12 cellular contexts compared by ENCODE assay signal in the genomic region with DNA sequence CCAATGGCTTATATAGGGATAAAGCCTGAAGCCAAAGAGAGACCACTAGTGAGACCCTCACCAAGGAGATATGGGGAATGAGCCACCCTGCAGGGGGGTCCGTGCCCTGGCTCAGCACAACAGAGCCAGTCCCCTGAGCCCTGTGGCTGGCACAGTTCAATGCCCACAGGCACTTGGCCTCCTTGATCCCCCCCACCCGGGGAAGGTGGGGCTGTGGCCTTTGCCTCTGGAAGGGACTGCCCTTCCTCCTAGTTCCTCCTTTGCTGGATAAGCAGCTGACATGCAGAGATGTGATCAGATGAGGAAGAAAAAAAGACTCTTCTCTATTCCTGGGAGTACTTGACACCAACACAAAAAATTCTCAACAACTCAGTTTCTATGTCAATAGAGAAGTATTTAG. TPM values are rescaled to one million over a fixed set of nuclear protein-coding genes. Genes with fewer than 3 reads are reported as not detected.
DNase-seq lines count a peak whose midpoint lies in the region; ATAC-seq and TF ChIP-seq lines count a peak whose summit lies in the region.
"Had no signal": no experiment of that assay in that cellular context is flagged by ENCODE, and none has a peak within 500 bp of the region (broad histone marks: within the 10 kb centered on the region; RNA-seq: fewer than 3 reads in every experiment).

No MANE protein-coding gene starts in this region.

- DNase-seq in HCT116 (ENCODE audit: low read depth, low spot score) (no peak), left ventricle myocardium superior (no peak), sciatic nerve (ENCODE audit: low spot score) (no peak), PC-9 (no peak), RKO (ENCODE audit: low spot score) (no peak)
- DNase-seq: cerebellar nuclear complex, natural killer cell had no signal

- peak overlapping the region; percentile 60 for H3K4me2 ChIP-seq in HCT116 (ENCODE audit: low read length)
- no peak overlapping the region for H3K4me2 ChIP-seq in PC-9

- intact Hi-C loops in HCT116 (cut with micrococcal nuclease), result no loop called here
- intact Hi-C loops in left ventricle myocardium superior (cut with micrococcal nuclease), result no loop called here
- intact Hi-C loops in sciatic nerve (cut with DNase I), result no loop called here
- intact Hi-C loops in PC-9 (cut with micrococcal nuclease; ENCODE audit: unreplicated experiment), result no loop called here

- H2AFZ ChIP-seq in HCT116 (ENCODE audit: low read depth, low read length, poor library complexity, severe bottlenecking) (no peak overlapping the region), PC-9 (no peak overlapping the region)

- H3K4me3 ChIP-seq in HCT116 (replicated peaks in 1 of 2; ENCODE audit: low read depth in 1 of 2, low read length in 2 of 2) (no peak overlapping the region), PC-9 (no peak overlapping the region)

- POLR2A ChIA-PET in HCT116 (lab: Charles Lee), result interaction anchor here (1.8 kb wide), 1 partner anchor 13 kb away, joined by 5 read pairs; no protein-coding TSS in a partner anchor
- POLR2A ChIA-PET in PC-9 (lab: Charles Lee; ENCODE audit: unreplicated experiment), result no interaction called here

- no peak for TF ChIP-seq POLR2A in HCT116 (IDR thresholded peaks at IDR 0.05; ENCODE audit: borderline replicate concordance, extremely low read depth, insufficient read depth, insufficient read length)

- no peaks in the 10 kb centered on the region for H3F3A ChIP-seq in PC-9 (ENCODE audit: insufficient read depth, low read depth)

- H3K27me3 ChIP-seq in HCT116 (ENCODE audit: insufficient read depth, low read length) (no peaks in the 10 kb centered on the region), PC-9 (ENCODE audit: insufficient read depth, low read depth) (no peaks in the 10 kb centered on the region)

- H3K27ac ChIP-seq in HCT116 (ENCODE audit: low read depth, low read length) (no peak overlapping the region), PC-9 (no peak overlapping the region)
- H3K27ac ChIP-seq: VCaP had no signal

- BruUV-seq in HCT116 (replicated peaks; lab: Mats Ljungman, UMichigan) (no TSS peak), PC-9 (replicated peaks; lab: Mats Ljungman, UMichigan) (no TSS peak)

- no peak for TF ChIP-seq CTCF in HCT116 (IDR thresholded peaks at IDR 0.05 in 2 of 3, conservative IDR thresholded peaks at IDR 0.05 in 1 of 3; ENCODE audit: borderline replicate concordance in 1 of 3, insufficient read depth in 1 of 3, low read depth in 2 of 3, low read length in 2 of 3)
- no peak for TF ChIP-seq CTCF in PC-9 (conservative IDR thresholded peaks at IDR 0.05)

- ATAC-seq in HCT116 (no peak), SK-N-SH treated with all-trans-retinoic acid at 6 μM for 48 hours (peak; percentile 16; the same call in 2 of the 3 replicates), left ventricle myocardium superior (peak; percentile 48), sciatic nerve (peak; percentile 64), GM19455 (IDR thresholded peaks at IDR 0.05; ENCODE audit: unreplicated experiment) (no peak), HG03457 (IDR thresholded peaks at IDR 0.05; ENCODE audit: unreplicated experiment) (no peak)
- ATAC-seq: activated naive CD4-positive, alpha-beta T cell treated with anti-CD3 and anti-CD28 coated beads, Interleukin-2, amount 50 U/mL, for 72 hours; natural killer cell had no signal

- H3K9me3 ChIP-seq in HCT116 (ENCODE audit: control insufficient read depth in 1 of 2, insufficient read depth in 1 of 2, low read depth in 1 of 2, low read length in 2 of 2) (no peaks in the 10 kb centered on the region), PC-9 (ENCODE audit: insufficient read depth, low read depth) (no peaks in the 10 kb centered on the region)

- H3K9me2 ChIP-seq in HCT116 (ENCODE audit: insufficient read depth), result no peaks in the 10 kb centered on the region
- no peaks in the 10 kb centered on the region for H3K9me2 ChIP-seq in PC-9 (ENCODE audit: insufficient read depth)

- TF ChIP-seq RAD21 in HCT116 (IDR thresholded peaks at IDR 0.05; ENCODE audit: low read depth), result no peak

- no peak overlapping the region for H3K9ac ChIP-seq in HCT116 (ENCODE audit: low read length)

- peaks cover 5 to 20% of the 10 kb centered on the region in 2 experiments; a peak in 2 of 4 replicates for H3K4me1 ChIP-seq in HCT116 (ENCODE audit: control insufficient read depth in 1 of 2, insufficient read depth in 2 of 2, low read length in 2 of 2)
- H3K4me1 ChIP-seq in PC-9 (replicated peaks; ENCODE audit: insufficient read depth), result no peaks in the 10 kb centered on the region; the same call in 1 of the 2 replicates

- H4K20me1 ChIP-seq in HCT116 (ENCODE audit: insufficient read depth) (no peaks in the 10 kb centered on the region), PC-9 (ENCODE audit: insufficient read depth) (no peaks in the 10 kb centered on the region)

- H3K36me3 ChIP-seq in HCT116 (ENCODE audit: control insufficient read depth in 1 of 2, insufficient read depth in 2 of 2, low read length in 2 of 2), result no peaks in the 10 kb centered on the region
- H3K36me3 ChIP-seq in PC-9 (ENCODE audit: low read depth), result no peaks in the 10 kb centered on the region

- RAD21 ChIA-PET in HCT116 (lab: Charles Lee; ENCODE audit: low non-redundant PET in 1 of 2, low total read pairs in 2 of 2, uncharacterized antibody in 2 of 2, unreplicated experiment in 2 of 2), result no interaction called here

- CTCF ChIA-PET in HCT116 (lab: Charles Lee) (interaction anchor here (1.1 to 1.3 kb wide), 3 partner anchors 11 to 495 kb away, joined by 3 to 4 read pairs (median 3); no protein-coding TSS in a partner anchor), PC-9 (lab: Charles Lee) (no interaction called here)

- peaks cover 5% of the 10 kb centered on the region for H3K79me2 ChIP-seq in HCT116 (ENCODE audit: insufficient read depth, low read length)
- H3K79me2 ChIP-seq in PC-9 (ENCODE audit: low read depth), result no peaks in the 10 kb centered on the region

TF ChIP-seq in HCT116, 20 proteins besides CTCF, POLR2A, EP300 and RAD21 (continues in another document):
- TF ChIP-seq TCF7L2 (IDR thresholded peaks at IDR 0.05; ENCODE audit: borderline replicate concordance, extremely low read depth, insufficient read depth, insufficient read length), result no peak
- no peak for TF ChIP-seq EZH2 (IDR thresholded peaks at IDR 0.05)
- TF ChIP-seq SRF (IDR thresholded peaks at IDR 0.05; ENCODE audit: low read depth), result no peak
- TF ChIP-seq, protein P1, sequence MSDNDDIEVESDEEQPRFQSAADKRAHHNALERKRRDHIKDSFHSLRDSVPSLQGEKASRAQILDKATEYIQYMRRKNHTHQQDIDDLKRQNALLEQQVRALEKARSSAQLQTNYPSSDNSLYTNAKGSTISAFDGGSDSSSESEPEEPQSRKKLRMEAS (IDR thresholded peaks at IDR 0.05), result no peak
- no peak for TF ChIP-seq YY1 (IDR thresholded peaks at IDR 0.05; ENCODE audit: extremely low read depth, insufficient replicate concordance, low read depth, low read length)
- TF ChIP-seq FOSL1 (IDR thresholded peaks at IDR 0.05; ENCODE audit: low read depth), result no peak
- no peak for TF ChIP-seq POLR2AphosphoS5 (IDR thresholded peaks at IDR 0.05; ENCODE audit: low read depth, low read length)
- TF ChIP-seq ZFX (IDR thresholded peaks at IDR 0.05), result no peak

TF ChIP-seq in SK-N-SH treated with all-trans-retinoic acid at 6 μM for 48 hours, 23 proteins besides CTCF, POLR2A, EP300 and RAD21 (continues in another document):
- TF ChIP-seq, protein P2, sequence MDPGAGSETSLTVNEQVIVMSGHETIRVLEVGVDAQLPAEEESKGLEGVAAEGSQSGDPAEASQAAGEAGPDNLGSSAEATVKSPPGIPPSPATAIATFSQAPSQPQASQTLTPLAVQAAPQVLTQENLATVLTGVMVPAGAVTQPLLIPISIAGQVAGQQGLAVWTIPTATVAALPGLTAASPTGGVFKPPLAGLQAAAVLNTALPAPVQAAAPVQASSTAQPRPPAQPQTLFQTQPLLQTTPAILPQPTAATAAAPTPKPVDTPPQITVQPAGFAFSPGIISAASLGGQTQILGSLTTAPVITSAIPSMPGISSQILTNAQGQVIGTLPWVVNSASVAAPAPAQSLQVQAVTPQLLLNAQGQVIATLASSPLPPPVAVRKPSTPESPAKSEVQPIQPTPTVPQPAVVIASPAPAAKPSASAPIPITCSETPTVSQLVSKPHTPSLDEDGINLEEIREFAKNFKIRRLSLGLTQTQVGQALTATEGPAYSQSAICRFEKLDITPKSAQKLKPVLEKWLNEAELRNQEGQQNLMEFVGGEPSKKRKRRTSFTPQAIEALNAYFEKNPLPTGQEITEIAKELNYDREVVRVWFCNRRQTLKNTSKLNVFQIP (CRISPR knock-in tag; IDR thresholded peaks at IDR 0.05; ENCODE audit: borderline replicate concordance, low read depth), result no peak
- TF ChIP-seq ISL1 (CRISPR knock-in tag; IDR thresholded peaks at IDR 0.05) (no peak), ZFP30 (CRISPR knock-in tag; IDR thresholded peaks at IDR 0.05) (no peak), RARB (CRISPR knock-in tag; IDR thresholded peaks at IDR 0.05) (no peak), PPARA (CRISPR knock-in tag; IDR thresholded peaks at IDR 0.05; ENCODE audit: borderline replicate concordance) (no peak), SNAI2 (CRISPR knock-in tag; IDR thresholded peaks at IDR 0.05) (no peak), ZFP3 (CRISPR knock-in tag; IDR thresholded peaks at IDR 0.05) (no peak), ARNTL (CRISPR knock-in tag; IDR thresholded peaks at IDR 0.05; ENCODE audit: borderline replicate concordance, low read depth) (no peak), CSDC2 (CRISPR knock-in tag; IDR thresholded peaks at IDR 0.05) (no peak), GLIS3 (CRISPR knock-in tag; IDR thresholded peaks at IDR 0.05) (no peak), TCF4 (CRISPR knock-in tag; IDR thresholded peaks at IDR 0.05; ENCODE audit: borderline replicate concordance) (no peak), TOX (CRISPR knock-in tag; IDR thresholded peaks at IDR 0.05; ENCODE audit: borderline replicate concordance) (no peak), ZC3H10 (CRISPR knock-in tag; IDR thresholded peaks at IDR 0.05) (no peak)
- TF ChIP-seq, protein P3, sequence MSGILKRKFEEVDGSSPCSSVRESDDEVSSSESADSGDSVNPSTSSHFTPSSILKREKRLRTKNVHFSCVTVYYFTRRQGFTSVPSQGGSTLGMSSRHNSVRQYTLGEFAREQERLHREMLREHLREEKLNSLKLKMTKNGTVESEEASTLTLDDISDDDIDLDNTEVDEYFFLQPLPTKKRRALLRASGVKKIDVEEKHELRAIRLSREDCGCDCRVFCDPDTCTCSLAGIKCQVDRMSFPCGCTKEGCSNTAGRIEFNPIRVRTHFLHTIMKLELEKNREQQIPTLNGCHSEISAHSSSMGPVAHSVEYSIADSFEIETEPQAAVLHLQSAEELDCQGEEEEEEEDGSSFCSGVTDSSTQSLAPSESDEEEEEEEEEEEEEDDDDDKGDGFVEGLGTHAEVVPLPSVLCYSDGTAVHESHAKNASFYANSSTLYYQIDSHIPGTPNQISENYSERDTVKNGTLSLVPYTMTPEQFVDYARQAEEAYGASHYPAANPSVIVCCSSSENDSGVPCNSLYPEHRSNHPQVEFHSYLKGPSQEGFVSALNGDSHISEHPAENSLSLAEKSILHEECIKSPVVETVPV (CRISPR knock-in tag; IDR thresholded peaks at IDR 0.05), result no peak

RNA-seq across cellular contexts. Expression of a gene that starts 19.9 kb away (rescaled TPM):
- total RNA-seq in HCT116 (2021; ENCODE audit: unreplicated experiment) (70.6 TPM), left ventricle myocardium superior (72.2 TPM), sciatic nerve (41.4 TPM), PC-9 (2021) (6.8 and 8.9 TPM in 2 replicates)
- 66.2 and 71.8 TPM in 2 replicates for polyA plus RNA-seq in HCT116 (2012)

Comparison
In these comparisons a context has a peak if more than half of its experiments do, and no peak if none do; other contexts are left out.
1. ATAC-seq: peak in SK-N-SH treated with all-trans-retinoic acid at 6 μM for 48 hours (single experiment), left ventricle myocardium superior (single experiment) and sciatic nerve (single experiment); none in HCT116 (single experiment), GM19455 (single experiment) and HG03457 (single experiment).